Comparison of ENCODE assay signal across 26 cellular contexts in genomic region chr5:159340511-159340910, GRCh38. TPM values are rescaled to one million over a fixed set of nuclear protein-coding genes. Genes with fewer than 3 reads are reported as not detected.
DNase-seq lines count a peak whose midpoint lies in the region; ATAC-seq, FAIRE-seq and TF ChIP-seq lines count a peak whose summit lies in the region.
"Had no signal": no experiment of that assay in that cellular context is flagged by ENCODE, and none has a peak within 500 bp of the region (broad histone marks: within the 10 kb centered on the region; RNA-seq: fewer than 3 reads in every experiment).

No MANE protein-coding gene starts in this region.

- H3K9me3 Mint-ChIP-seq in activated naive CD4-positive, alpha-beta T cell treated with anti-CD3 and anti-CD28 coated beads, Interleukin-2, amount 10 ng/mL, durations not matched to agents 7 days and 5 days: peaks cover 37% of the 10 kb centered on the region
- no peaks in the 10 kb centered on the region for H3K9me3 Mint-ChIP-seq in natural killer cell
- H3K9me3 Mint-ChIP-seq: memory B cell had no signal

- intact Hi-C loops in natural killer cell (cut with micrococcal nuclease): loop anchor here (2.0 kb wide), 1 partner anchor 72 kb away; no protein-coding TSS in a partner anchor

- FAIRE-seq in HTR-8/SVneo (lab: Jason Lieb, UNC): peak; percentile 28

- no peak for TF ChIP-seq CTCF in natural killer cell (IDR thresholded peaks at IDR 0.05)

- peak overlapping the region; percentile 63 for H3K27ac Mint-ChIP-seq in activated naive CD4-positive, alpha-beta T cell treated with anti-CD3 and anti-CD28 coated beads, Interleukin-2, amount 10 ng/mL, durations not matched to agents 7 days and 5 days
- peak overlapping the region; percentile 72 to 81 for H3K27ac Mint-ChIP-seq in natural killer cell
- H3K27ac Mint-ChIP-seq: activated naive CD4-positive, alpha-beta T cell treated with anti-CD3 and anti-CD28 coated beads, Interleukin-2, amount 50 U/mL, for 72 hours; memory B cell; progenitor cell of endocrine pancreas had no signal

- no peak overlapping the region for H3K4me3 Mint-ChIP-seq in activated naive CD4-positive, alpha-beta T cell treated with anti-CD3 and anti-CD28 coated beads, Interleukin-2, amount 10 ng/mL, durations not matched to agents 7 days and 5 days
- H3K4me3 Mint-ChIP-seq in natural killer cell: peak overlapping the region; percentile 58
- H3K4me3 Mint-ChIP-seq: activated T-cell treated with anti-CD3 and anti-CD28 coated beads, Interleukin-2, amount 50 U/mL, for 4 hours; memory B cell had no signal

- peak; percentile 44 for DNase-seq in activated naive CD4-positive, alpha-beta T cell treated with anti-CD3 and anti-CD28 coated beads, Interleukin-2, amount 10 ng/mL, durations not matched to agents 7 days and 5 days
- no peak for DNase-seq in activated naive CD4-positive, alpha-beta T cell treated with anti-CD3 and anti-CD28 coated beads, Interleukin-2, amount 50 U/mL, for 16 hours
- DNase-seq in HTR-8/SVneo (ENCODE audit: insufficient read length, low spot score) (no peak), natural killer cell (no peak), iPS-NIHi11 (ENCODE audit: low spot score) (no peak), ACHN (no peak), SKM-1 treated with dmso at 0.1 percent for 144 hours (lab: John Stamatoyannopoulos, UW; ENCODE audit: unreplicated experiment) (no peak)
- peak; percentile 59 for DNase-seq in activated CD8-positive, alpha-beta memory T cell treated with anti-CD3 and anti-CD28 coated beads, Interleukin-2, amount 50 U/mL, for 48 hours
- DNase-seq: activated T-cell treated with anti-CD3 and anti-CD28 coated beads, Interleukin-2, amount 50 U/mL, for 4 hours; glutamatergic neuron; H7; NCI-H1048; NCI-H187; NCI-H2171 treated with DMSO at 0.1 percent for 48 hours; NCI-H524 treated with DMSO at 0.1 percent for 48 hours; SHP77 treated with DMSO at 0.1 percent for 48 hours; SW 1271 had no signal

- in situ Hi-C loops in ACHN (cut with HindIII; ENCODE audit: low pct_ligation_motif_present, low pct_unique_long_range_greater_than_20kb, low sequenced_read_pairs): no loop called here

- peaks cover 81% of the 10 kb centered on the region for H3K4me1 Mint-ChIP-seq in activated naive CD4-positive, alpha-beta T cell treated with anti-CD3 and anti-CD28 coated beads, Interleukin-2, amount 10 ng/mL, durations not matched to agents 7 days and 5 days
- peaks cover 60 to 64% of the 10 kb centered on the region in 2 donors for H3K4me1 Mint-ChIP-seq in natural killer cell

- peak; percentile 27 to 67 (median 31) for ATAC-seq in natural killer cell
- ATAC-seq: activated CD4-positive, CD25-positive, alpha-beta regulatory T cell treated with anti-CD3 and anti-CD28 coated beads, Interleukin-2, amount 50 U/mL, for 24 hours; Panc1; sciatic nerve had no signal

- peaks cover 47% of the 10 kb centered on the region for H3K36me3 Mint-ChIP-seq in activated naive CD4-positive, alpha-beta T cell treated with anti-CD3 and anti-CD28 coated beads, Interleukin-2, amount 10 ng/mL, durations not matched to agents 7 days and 5 days
- no peaks in the 10 kb centered on the region for H3K36me3 Mint-ChIP-seq in natural killer cell

- peaks cover 8% of the 10 kb centered on the region for H3K27me3 Mint-ChIP-seq in activated naive CD4-positive, alpha-beta T cell treated with anti-CD3 and anti-CD28 coated beads, Interleukin-2, amount 10 ng/mL, durations not matched to agents 7 days and 5 days
- peaks cover 2 to 7% of the 10 kb centered on the region in 2 donors for H3K27me3 Mint-ChIP-seq in natural killer cell (ENCODE audit: low read depth in 2 of 2)
- H3K27me3 Mint-ChIP-seq: memory B cell, progenitor cell of endocrine pancreas had no signal

- CTCF ChIA-PET in activated naive CD4-positive, alpha-beta T cell treated with anti-CD3 and anti-CD28 coated beads, Interleukin-2, amount 10 ng/mL, durations not matched to agents 7 days and 5 days (lab: Charles Lee): interaction anchor here (0.8 to 1.5 kb wide), 2 partner anchors 11 to 647 kb away, joined by 3 to 5 read pairs; no protein-coding TSS in a partner anchor

RNA-seq across cellular contexts. Expression of gene IL12B, which starts 10.2 kb away (rescaled TPM):
- total RNA-seq in natural killer cell: not detected
- total RNA-seq: activated T-cell treated with anti-CD3 and anti-CD28 coated beads, Interleukin-2, amount 50 U/mL, for 4 hours; cerebellum; H7; progenitor cell of endocrine pancreas; sciatic nerve; thoracic aorta; vagina had no signal

Comparison
In these comparisons a context has a peak if more than half of its experiments do, and no peak if none do; other contexts are left out.
1. DNase-seq: peak in activated naive CD4-positive, alpha-beta T cell treated with anti-CD3 and anti-CD28 coated beads, Interleukin-2, amount 10 ng/mL, durations not matched to agents 7 days and 5 days (single experiment) and activated CD8-positive, alpha-beta memory T cell treated with anti-CD3 and anti-CD28 coated beads, Interleukin-2, amount 50 U/mL, for 48 hours (single experiment); none in activated naive CD4-positive, alpha-beta T cell treated with anti-CD3 and anti-CD28 coated beads, Interleukin-2, amount 50 U/mL, for 16 hours (single experiment), HTR-8/SVneo (single experiment), natural killer cell (single experiment), iPS-NIHi11 (single experiment), ACHN (single experiment) and SKM-1 treated with dmso at 0.1 percent for 144 hours (single experiment).